Comparison of ENCODE assay signal across 1 cellular context in genomic region chr13:76991796-76992547, GRCh38.
A peak's percentile ranks its signal among the peaks of the same experiment; 100 is the strongest.
TF ChIP-seq lines count a peak whose summit lies in the region.

TSS of gene CLN5 (plus strand) at chr13:76992081. CDS start at chr13:76992099, 18 bp downstream.

TF ChIP-seq in WTC11, 78 proteins besides CTCF, POLR2A, EP300 and RAD21 (continued from another document):
- TF ChIP-seq ZNF532 (CRISPR knock-in tag; IDR thresholded peaks at IDR 0.05; ENCODE audit: borderline replicate concordance) (no peak), CREM (CRISPR knock-in tag; IDR thresholded peaks at IDR 0.05) (peak; percentile 93), ZNF219 (CRISPR knock-in tag; IDR thresholded peaks at IDR 0.05; ENCODE audit: borderline replicate concordance) (peak; percentile 39; the same call in 1 of the 2 replicates), E2F4 (CRISPR knock-in tag; IDR thresholded peaks at IDR 0.05; ENCODE audit: borderline replicate concordance, low read depth) (no peak), ZNF232 (CRISPR knock-in tag; IDR thresholded peaks at IDR 0.05) (0 out of 2 replicates have a peak, but pooled peaks have one; percentile 66), E2F5 (CRISPR knock-in tag; IDR thresholded peaks at IDR 0.05) (peak; percentile 77), IRF1 (CRISPR knock-in tag; IDR thresholded peaks at IDR 0.05) (peak; percentile 66; the same call in 1 of the 2 replicates), ZBTB43 (CRISPR knock-in tag; IDR thresholded peaks at IDR 0.05) (no peak), ESRRA (CRISPR knock-in tag; IDR thresholded peaks at IDR 0.05; ENCODE audit: borderline replicate concordance) (peak; percentile 72; the same call in 1 of the 2 replicates), ZBTB21 (CRISPR knock-in tag; IDR thresholded peaks at IDR 0.05; ENCODE audit: borderline replicate concordance) (0 out of 2 replicates have a peak, but pooled peaks have one; percentile 49), ZNF416 (CRISPR knock-in tag; IDR thresholded peaks at IDR 0.05) (peak; percentile 42; the same call in 1 of the 2 replicates), ERG (CRISPR knock-in tag; IDR thresholded peaks at IDR 0.05) (no peak), MYBL2 (CRISPR knock-in tag; IDR thresholded peaks at IDR 0.05) (peak; percentile 45; the same call in 1 of the 2 replicates), HMGXB4 (CRISPR knock-in tag; IDR thresholded peaks at IDR 0.05) (peak; percentile 89), CREB1 (CRISPR knock-in tag; IDR thresholded peaks at IDR 0.05) (0 out of 2 replicates have a peak, but pooled peaks have one; percentile 70), GABPB1 (CRISPR knock-in tag; IDR thresholded peaks at IDR 0.05) (peak; percentile 86), NR3C1 (CRISPR knock-in tag; conservative IDR thresholded peaks at IDR 0.05; ENCODE audit: low read depth) (0 out of 2 replicates have a peak, but pooled peaks have one; percentile 45), ZNF423 (CRISPR knock-in tag; IDR thresholded peaks at IDR 0.05) (no peak), ETV6 (CRISPR knock-in tag; IDR thresholded peaks at IDR 0.05) (peak; percentile 70; the same call in 1 of the 2 replicates), FOXK1 (CRISPR knock-in tag; IDR thresholded peaks at IDR 0.05) (peak; percentile 84), AR (CRISPR knock-in tag; IDR thresholded peaks at IDR 0.05) (no peak), TEAD1 (CRISPR knock-in tag; IDR thresholded peaks at IDR 0.05) (0 out of 2 replicates have a peak, but pooled peaks have one; percentile 58), SP1 (CRISPR knock-in tag; conservative IDR thresholded peaks at IDR 0.05) (peak; percentile 71), EMX1 (CRISPR knock-in tag; IDR thresholded peaks at IDR 0.05) (no peak), ATF1 (CRISPR knock-in tag; IDR thresholded peaks at IDR 0.05) (no peak), TP53 (CRISPR knock-in tag; IDR thresholded peaks at IDR 0.05) (peak; percentile 89; the same call in 1 of the 2 replicates)
